ENCODE assay signal across 8 cellular contexts in genomic region chr9:91361294-91362201, GRCh38. TPM values are rescaled to one million over a fixed set of nuclear protein-coding genes. Genes with fewer than 3 reads are reported as not detected.
DNase-seq lines count a peak whose midpoint lies in the region; ATAC-seq lines count a peak whose summit lies in the region.

Gene AUH (minus strand): TSS chr9:91361918. CDS start chr9:91361889, 29 bp downstream.

- peak within 1 kb of the TSS; percentile 98 for H3K4me2 ChIP-seq in BLaER1

- 1% methylated on average over 86 of the region's 86 CpGs for WGBS in ectodermal cell, 2 experiments

- ATAC-seq in GM19023 (IDR thresholded peaks at IDR 0.05; ENCODE audit: unreplicated experiment): peak; percentile 91
- ATAC-seq in HG03196 (IDR thresholded peaks at IDR 0.05; ENCODE audit: unreplicated experiment): peak; percentile 85

- H3K4me3 ChIP-seq in BLaER1 (peak within 1 kb of the TSS; percentile 100), ectodermal cell (ENCODE audit: insufficient read depth, low read depth, low read length) (peak within 1 kb of the TSS; percentile 76)

- H3K9me3 ChIP-seq in BLaER1 (peaks cover 26% of the 10 kb centered on the region), ectodermal cell (ENCODE audit: control insufficient read depth, low read length) (peaks cover 3% of the 10 kb centered on the region)

- H3K9ac ChIP-seq in BLaER1: peak within 1 kb of the TSS; percentile 96

- DNase-seq in NCI-H748 (lab: John Stamatoyannopoulos, UW; ENCODE audit: unreplicated experiment) (peak; percentile 87), lung microvascular endothelial cell (ENCODE audit: low read depth in 2 of 2) (peak; percentile 81 to 85)
- DNase-seq in activated CD8-positive, alpha-beta memory T cell treated with anti-CD3 and anti-CD28 coated beads for 1 hour (ENCODE audit: extremely low read depth in 1 of 2, low read depth in 1 of 2): peak; percentile 42 to 79
- peak; percentile 71 to 74 (median 74) for DNase-seq in stimulated activated CD4-positive, alpha-beta T cell treated with anti-CD3 and anti-CD28 coated beads, TNF-alpha, amount 100 ng/mL, for 4 hours (ENCODE audit: low read depth in 3 of 3)

- peaks cover 23% of the 10 kb centered on the region for H3K36me3 ChIP-seq in BLaER1
- no peaks in the 10 kb centered on the region for H3K36me3 ChIP-seq in ectodermal cell (ENCODE audit: control insufficient read depth, insufficient read depth, low read length)

- no peaks in the 10 kb centered on the region for H3K27me3 ChIP-seq in BLaER1
- H3K27me3 ChIP-seq in ectodermal cell (ENCODE audit: control insufficient read depth, insufficient read depth, low read length, poor library complexity, severe bottlenecking): no peaks in the 10 kb centered on the region

- H3K27ac ChIP-seq in BLaER1: peak within 1 kb of the TSS; percentile 93
- H3K27ac ChIP-seq in ectodermal cell (ENCODE audit: insufficient read depth, low read depth, low read length, poor library complexity, severe bottlenecking): peak within 1 kb of the TSS; percentile 17

- H4K20me1 ChIP-seq in BLaER1: peaks cover 34% of the 10 kb centered on the region

- H3K4me1 ChIP-seq in BLaER1 (peaks cover 23% of the 10 kb centered on the region), ectodermal cell (ENCODE audit: control insufficient read depth, insufficient read depth, low read length) (no peaks in the 10 kb centered on the region)

RNA-seq across cellular contexts. Expression of gene AUH, which starts in this region (rescaled TPM):
- polyA plus RNA-seq in ectodermal cell (2013, experiment 1 of 4): 18.1 TPM
- polyA plus RNA-seq in ectodermal cell (2013, experiment 2 of 4): 15.8 TPM
- polyA plus RNA-seq in ectodermal cell (2013, experiment 3 of 4): 19.3 TPM
- 19.1 TPM for polyA plus RNA-seq in ectodermal cell (2013, experiment 4 of 4)
- total RNA-seq in lung microvascular endothelial cell: 7.8 and 13.3 TPM in 2 replicates

Comparison
In these comparisons a context has a peak if more than half of its experiments do, and no peak if none do; other contexts are left out.
1. Peak in every context shown above with its lines: DNase-seq, ATAC-seq, H3K4me3 ChIP-seq and H3K27ac ChIP-seq.